In the genomic region with DNA sequence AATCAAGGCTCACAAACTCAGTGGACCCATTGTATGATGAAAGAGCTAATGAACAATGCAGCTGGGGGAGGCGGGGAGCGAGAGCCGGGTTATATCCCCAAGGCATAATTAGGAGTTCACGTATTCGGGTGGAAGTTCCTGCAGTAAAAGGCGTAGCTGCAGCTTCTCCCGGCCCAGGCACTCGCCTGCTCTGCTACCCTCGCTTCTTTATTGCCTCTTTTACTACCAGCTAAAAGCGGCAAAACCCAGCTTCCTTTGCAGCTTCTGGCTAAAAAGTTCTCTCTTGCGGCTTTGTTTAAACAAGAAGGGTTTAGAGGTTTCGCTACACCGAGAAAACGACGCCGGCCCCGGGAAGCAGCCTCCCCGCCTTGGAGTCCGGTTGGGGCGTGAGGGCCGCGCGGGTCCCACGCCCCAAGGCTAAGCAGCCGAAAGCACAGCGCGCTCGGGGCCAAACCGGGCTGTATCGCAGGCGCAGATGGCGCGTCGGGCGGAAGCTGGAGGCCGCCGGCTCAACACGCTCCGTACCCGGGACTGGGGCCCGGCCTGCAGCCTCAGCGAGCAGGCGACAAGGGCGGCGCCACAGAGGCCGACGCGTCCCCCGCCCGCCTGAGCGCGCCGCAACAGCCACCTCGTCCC, we compare ENCODE assay signal across 8 cellular contexts. TPM values are rescaled to one million over a fixed set of nuclear protein-coding genes. Genes with fewer than 3 reads are reported as not detected.
DNase-seq lines count a peak whose midpoint lies in the region; ATAC-seq and TF ChIP-seq lines count a peak whose summit lies in the region.

No MANE protein-coding gene starts in this region.

- TF ChIP-seq POLR2A in prostate gland (IDR thresholded peaks at IDR 0.05) = peak; percentile 51

- H3K27me3 ChIP-seq in OCI-LY3 (ENCODE audit: low read depth, low read length) (no peaks in the 10 kb centered on the region), hepatocyte (no peaks in the 10 kb centered on the region), prostate gland (replicated peaks; ENCODE audit: insufficient read depth) (no peaks in the 10 kb centered on the region)

- H3K4me2 ChIP-seq in OCI-LY3 (ENCODE audit: low read length) (peak overlapping the region; percentile 88), hepatocyte (peak overlapping the region; percentile 86)

- peak overlapping the region; percentile 94 for H3K27ac ChIP-seq in OCI-LY3 (ENCODE audit: low read length)
- peak overlapping the region; percentile 99 for H3K27ac ChIP-seq in hepatocyte
- H3K27ac ChIP-seq in prostate gland = peak overlapping the region; percentile 99 to 100

- H3K79me2 ChIP-seq in OCI-LY3 (ENCODE audit: low read length) (peaks cover 84% of the 10 kb centered on the region), hepatocyte (peaks cover 74% of the 10 kb centered on the region)

- under 1% methylated on average over 31 of the region's 54 CpGs for WGBS in hepatocyte (ENCODE audit: low lambda C conversion rate, missing lambda C conversion rate)
- WGBS in prostate gland = under 1% methylated on average over 37 of the region's 54 CpGs

- peak overlapping the region; percentile 94 for H3K4me3 ChIP-seq in OCI-LY3 (ENCODE audit: low read length)
- peak overlapping the region; percentile 58 for H3K4me3 ChIP-seq in astrocyte of the spinal cord (ENCODE audit: low read depth, low read length)
- H3K4me3 ChIP-seq in hepatocyte = peak overlapping the region; percentile 51
- H3K4me3 ChIP-seq in prostate gland = peak overlapping the region; percentile 96

- peaks cover 20% of the 10 kb centered on the region for H3K4me1 ChIP-seq in OCI-LY3 (ENCODE audit: low read length)
- peaks cover 33% of the 10 kb centered on the region for H3K4me1 ChIP-seq in hepatocyte (ENCODE audit: insufficient read depth)
- peaks cover 12% of the 10 kb centered on the region for H3K4me1 ChIP-seq in prostate gland (replicated peaks)

- no peak overlapping the region for H2AFZ ChIP-seq in OCI-LY3 (ENCODE audit: low read depth, low read length)
- H2AFZ ChIP-seq in hepatocyte = peak overlapping the region; percentile 83

- ATAC-seq in HG03558 (IDR thresholded peaks at IDR 0.05; ENCODE audit: extremely low read depth, unreplicated experiment) = peak; percentile 32

- no peaks in the 10 kb centered on the region for H3K9me2 ChIP-seq in hepatocyte (replicated peaks; ENCODE audit: insufficient read depth)

- TF ChIP-seq CTCF in GM20000 (IDR thresholded peaks at IDR 0.05; ENCODE audit: extremely low read depth, missing control alignments) = no peak
- no peak for TF ChIP-seq CTCF in OCI-LY3 (IDR thresholded peaks at IDR 0.05; ENCODE audit: low read depth, low read length)
- TF ChIP-seq CTCF in astrocyte of the spinal cord (IDR thresholded peaks at IDR 0.05; ENCODE audit: low read depth, low read length) = no peak
- no peak for TF ChIP-seq CTCF in hepatocyte (IDR thresholded peaks at IDR 0.05; ENCODE audit: poor library complexity)
- TF ChIP-seq CTCF in prostate gland (IDR thresholded peaks at IDR 0.05) = peak in 1 of 4 experiments; percentile 4

- H3K36me3 ChIP-seq in OCI-LY3 (replicated peaks; ENCODE audit: low read depth, low read length) (peaks cover 8% of the 10 kb centered on the region), hepatocyte (replicated peaks; ENCODE audit: insufficient read depth, low read depth) (no peaks in the 10 kb centered on the region), prostate gland (no peaks in the 10 kb centered on the region)

- in situ Hi-C loops in astrocyte of the spinal cord (cut with HindIII; ENCODE audit: low sequenced_read_pairs) = no loop called here

- DNase-seq in ELF-1 (ENCODE audit: low read depth, low spot score) = peak; percentile 88
- DNase-seq in GM20000 (ENCODE audit: low spot score) = peak; percentile 21
- DNase-seq in astrocyte of the spinal cord (ENCODE audit: low read depth, low spot score) = peak; percentile 74
- peak; percentile 77 for DNase-seq in hepatocyte (ENCODE audit: low spot score)
- DNase-seq in prostate gland (ENCODE audit: low spot score) = peak; percentile 47
- no peak for DNase-seq in GM19240 (ENCODE audit: insufficient read length, low spot score)

- peak overlapping the region; percentile 86 for H3K9ac ChIP-seq in OCI-LY3 (ENCODE audit: low read length)

- intact Hi-C loops in prostate gland (cut with DNase I) = no loop called here

- H4K20me1 ChIP-seq in OCI-LY3 (ENCODE audit: insufficient read depth, low read length) = peaks cover 18% of the 10 kb centered on the region
- H4K20me1 ChIP-seq in hepatocyte (ENCODE audit: insufficient read depth, poor library complexity, severe bottlenecking) = peaks cover 31% of the 10 kb centered on the region

- no peaks in the 10 kb centered on the region for H3K9me3 ChIP-seq in OCI-LY3 (ENCODE audit: insufficient read depth, low read length)
- no peaks in the 10 kb centered on the region for H3K9me3 ChIP-seq in hepatocyte (ENCODE audit: low read depth)
- H3K9me3 ChIP-seq in prostate gland = no peaks in the 10 kb centered on the region

RNA-seq across cellular contexts. Expression of a gene that starts 1.6 kb away (rescaled TPM):
- total RNA-seq in hepatocyte = 17.3 and 17.4 TPM in 2 replicates
- polyA plus RNA-seq in hepatocyte = 10.2 and 10.6 TPM in 2 replicates
- total RNA-seq in prostate gland = 10 to 100 TPM in 1 of 2 donors, 1 to 10 TPM in 1; 8.1 to 13.6 TPM
